Comparison of ENCODE assay signal across 25 cellular contexts in the genomic region with DNA sequence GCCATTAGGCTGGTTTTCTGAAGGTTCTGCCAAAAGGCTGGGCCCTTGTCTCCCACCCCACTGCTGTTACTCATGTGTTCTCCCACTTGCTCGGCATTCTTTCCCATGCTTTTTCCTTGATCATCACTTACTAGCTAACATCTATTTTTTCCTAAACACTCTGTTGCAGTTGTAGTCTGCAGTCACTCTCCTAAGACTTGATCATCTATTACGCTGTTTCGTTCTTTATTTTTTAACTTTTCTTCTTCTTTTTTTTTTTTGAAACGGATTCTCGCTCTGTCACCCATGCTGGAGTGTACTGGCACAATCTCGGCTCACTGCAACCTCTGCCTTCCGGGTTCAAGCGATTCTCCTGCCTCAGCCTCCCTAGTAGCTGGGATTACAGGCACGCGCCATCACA.
"Had no signal": no experiment of that assay in that cellular context is flagged by ENCODE, and none has a peak within 500 bp of the region (broad histone marks: within the 10 kb centered on the region; RNA-seq: fewer than 3 reads in every experiment).

No MANE protein-coding gene starts in this region.

- H3K4me3 ChIP-seq: ascending aorta, cardiac muscle cell, MG63, SJSA1 had no signal

- DNase-seq: activated CD4-positive, alpha-beta T cell treated with anti-CD3 and anti-CD28 coated beads for 1 hour; activated CD4-positive, alpha-beta T cell treated with anti-CD3 and anti-CD28 coated beads, Interleukin-2, amount 10 ng/mL, durations not matched to agents 24 days and 14 days; activated CD4-positive, alpha-beta T cell treated with anti-CD3 and anti-CD28 coated beads, Interleukin-2, amount 50 U/mL, for 48 hours; activated effector memory CD4-positive, alpha-beta T cell treated with anti-CD3 and anti-CD28 coated beads, Interleukin-2, amount 50 U/mL, for 16 hours; activated naive CD4-positive, alpha-beta T cell treated with Interleukin-2 at 50 U/mL for 16 hours; activated naive CD8-positive, alpha-beta T cell treated with anti-CD3 and anti-CD28 coated beads, Interleukin-2, amount 50 U/mL, for 24 hours; activated T-cell treated with anti-CD3 and anti-CD28 coated beads, Interleukin-2, amount 50 U/mL, for 4 hours; amniotic stem cell; brain microvascular endothelial cell; MG63; NCI-H1105; NCI-H1436; NCI-H1694 treated with DMSO at 0.1 percent for 48 hours; NCI-H2029 treated with DMSO at 0.1 percent for 48 hours; NCI-H345; NCI-H510A; NCI-H69; NK-92 treated with Interleukin-12 subunit alpha and Interleukin-12 subunit beta, amount 100 ng/mL, for 24 hours; SHP77; SW 1271 had no signal

- H3K27ac ChIP-seq: brain microvascular endothelial cell, cardiac muscle cell, SJSA1 had no signal

- H3K27me3 Mint-ChIP-seq: activated CD4-positive, alpha-beta T cell treated with anti-CD3 and anti-CD28 coated beads, Interleukin-2, amount 10 ng/mL, durations not matched to agents 24 days and 14 days; activated naive CD8-positive, alpha-beta T cell treated with anti-CD3 and anti-CD28 coated beads, Interleukin-2, amount 50 U/mL, for 24 hours had no signal

- ATAC-seq: activated naive CD4-positive, alpha-beta T cell treated with anti-CD3 and anti-CD28 coated beads, Interleukin-2, amount 50 U/mL, for 72 hours; activated naive CD8-positive, alpha-beta T cell treated with anti-CD3 and anti-CD28 coated beads, Interleukin-2, amount 50 U/mL, for 24 hours; activated T-cell treated with anti-CD3 and anti-CD28 coated beads, Interleukin-2, amount 50 U/mL, for 4 hours; SK-N-SH treated with all-trans-retinoic acid at 6 μM for 48 hours had no signal

- H3K4me3 Mint-ChIP-seq: activated CD4-positive, alpha-beta T cell treated with anti-CD3 and anti-CD28 coated beads, Interleukin-2, amount 10 ng/mL, durations not matched to agents 24 days and 14 days; activated naive CD8-positive, alpha-beta T cell treated with anti-CD3 and anti-CD28 coated beads, Interleukin-2, amount 50 U/mL, for 24 hours; activated T-cell treated with anti-CD3 and anti-CD28 coated beads, Interleukin-2, amount 50 U/mL, for 4 hours had no signal

- H3K27me3 ChIP-seq: ascending aorta, brain microvascular endothelial cell, cardiac muscle cell, MG63, SJSA1 had no signal

- H3K36me3 ChIP-seq: ascending aorta, brain microvascular endothelial cell, cardiac muscle cell, SJSA1 had no signal

- H3K27ac Mint-ChIP-seq: activated CD4-positive, alpha-beta T cell treated with anti-CD3 and anti-CD28 coated beads, Interleukin-2, amount 10 ng/mL, durations not matched to agents 24 days and 14 days; activated naive CD8-positive, alpha-beta T cell treated with anti-CD3 and anti-CD28 coated beads, Interleukin-2, amount 50 U/mL, for 24 hours had no signal
